11 cellular contexts compared by ENCODE assay signal in genomic region chr3:111143-112069, GRCh38.
A peak's percentile ranks its signal among the peaks of the same experiment; 100 is the strongest.
DNase-seq lines count a peak whose midpoint lies in the region; ATAC-seq and TF ChIP-seq lines count a peak whose summit lies in the region.
"Had no signal": no experiment of that assay in that cellular context is flagged by ENCODE, and none has a peak within 500 bp of the region (broad histone marks: within the 10 kb centered on the region; RNA-seq: fewer than 3 reads in every experiment).

No MANE protein-coding gene starts in this region.

- H3K4me3 ChIP-seq in A673 (ENCODE audit: low read depth, low read length, poor library complexity, severe bottlenecking), result no peak overlapping the region
- H3K4me3 ChIP-seq: gastroesophageal sphincter had no signal

- POLR2A ChIA-PET in A673 (lab: Charles Lee; ENCODE audit: low non-redundant PET), result no interaction called here

- TF ChIP-seq CTCF in A673 (conservative IDR thresholded peaks at IDR 0.05; ENCODE audit: low read depth, low read length), result no peak

- BruUV-seq in A673 (replicated peaks; lab: Mats Ljungman, UMichigan), result no TSS peak

- H3K9me3 ChIP-seq in A673 (ENCODE audit: low read depth, low read length, poor library complexity, severe bottlenecking), result no peaks in the 10 kb centered on the region
- H3K9me3 ChIP-seq: gastroesophageal sphincter had no signal

- intact Hi-C loops in Right ventricle myocardium superior (cut with DNase I) (no loop called here), left ventricle myocardium superior (cut with micrococcal nuclease) (no loop called here), A673 (cut with micrococcal nuclease; ENCODE audit: unreplicated experiment) (no loop called here)

- H3K27ac ChIP-seq in A673 (ENCODE audit: low read depth, low read length, poor library complexity, severe bottlenecking), result no peak overlapping the region
- H3K27ac ChIP-seq: gastroesophageal sphincter had no signal

- H3K27me3 ChIP-seq in A673 (replicated peaks; ENCODE audit: insufficient read depth, low read depth, low read length, poor library complexity), result no peaks in the 10 kb centered on the region
- H3K27me3 ChIP-seq: gastroesophageal sphincter had no signal

- no peaks in the 10 kb centered on the region for H3K36me3 ChIP-seq in A673 (ENCODE audit: insufficient read depth, low read length, poor library complexity, severe bottlenecking)
- H3K36me3 ChIP-seq: gastroesophageal sphincter had no signal

- CTCF ChIA-PET in A673 (lab: Charles Lee), result no interaction called here

- peak; percentile 30 for ATAC-seq in Right ventricle myocardium superior (ENCODE audit: poor library complexity)
- ATAC-seq in left ventricle myocardium superior, result no peak
- peak; percentile 61 for ATAC-seq in HG03159 (IDR thresholded peaks at IDR 0.05; ENCODE audit: unreplicated experiment)
- no peak for ATAC-seq in GM21825 (IDR thresholded peaks at IDR 0.05; ENCODE audit: unreplicated experiment)
- ATAC-seq: gastroesophageal sphincter had no signal

- no peaks in the 10 kb centered on the region for H3K4me1 ChIP-seq in A673 (ENCODE audit: insufficient read depth, low read length, poor library complexity, severe bottlenecking)
- H3K4me1 ChIP-seq: gastroesophageal sphincter had no signal

- no peak for DNase-seq in Right ventricle myocardium superior
- no peak for DNase-seq in left ventricle myocardium superior
- peak; percentile 62 for DNase-seq in NCI-H510A treated with DMSO at 0.1 percent for 48 hours (lab: John Stamatoyannopoulos, UW)
- DNase-seq in C1 segment of cervical spinal cord (lab: John Stamatoyannopoulos, UW), result no peak
- DNase-seq in stimulated activated CD4-positive, alpha-beta T cell treated with anti-CD3 and anti-CD28 coated beads, Interleukin-4, amount 100 ng/mL, for 4 hours, result no peak
- DNase-seq in A673 (ENCODE audit: low spot score), result no peak
- DNase-seq: naive B cell, T-helper 9 cell had no signal

Comparison
In these comparisons a context has a peak if more than half of its experiments do, and no peak if none do; other contexts are left out.
1. ATAC-seq: peak in Right ventricle myocardium superior (single experiment) and HG03159 (single experiment); none in left ventricle myocardium superior (single experiment) and GM21825 (single experiment).